ENCODE assay signal across 18 cellular contexts in the genomic region with DNA sequence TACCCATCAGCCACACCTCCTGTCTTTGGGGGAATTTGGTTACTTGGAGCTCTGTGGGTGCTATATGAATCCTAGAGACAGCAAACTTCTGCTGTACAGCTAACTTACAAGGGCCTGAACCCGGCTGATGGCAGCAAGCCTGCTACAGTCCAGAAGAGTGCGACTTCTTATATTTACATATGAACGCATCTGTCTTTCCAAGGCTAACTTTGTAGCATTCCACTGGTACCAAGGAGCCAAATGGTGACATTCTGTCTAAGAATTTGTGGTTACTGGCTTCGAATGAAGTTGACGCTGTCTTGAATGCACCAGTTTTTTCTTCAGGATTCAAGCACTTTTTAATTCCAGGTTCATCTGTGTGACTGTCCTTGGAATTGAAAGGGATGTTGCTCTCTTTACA. TPM values are rescaled to one million over a fixed set of nuclear protein-coding genes. Genes with fewer than 3 reads are reported as not detected.
DNase-seq lines count a peak whose midpoint lies in the region; ATAC-seq and TF ChIP-seq lines count a peak whose summit lies in the region.
"Had no signal": no experiment of that assay in that cellular context is flagged by ENCODE, and none has a peak within 500 bp of the region (broad histone marks: within the 10 kb centered on the region; RNA-seq: fewer than 3 reads in every experiment).

No MANE protein-coding gene starts in this region.

- H3K27me3 Mint-ChIP-seq in chondrocyte (ENCODE audit: low read depth) = no peaks in the 10 kb centered on the region
- no peaks in the 10 kb centered on the region for H3K27me3 Mint-ChIP-seq in natural killer cell (ENCODE audit: low read depth in 2 of 2)
- H3K27me3 Mint-ChIP-seq: activated CD4-positive, alpha-beta T cell treated with anti-CD3 and anti-CD28 coated beads for 36 hours; activated naive CD4-positive, alpha-beta T cell treated with anti-CD3 and anti-CD28 coated beads, Interleukin-2, amount 50 U/mL, for 24 hours had no signal

- H3K27ac Mint-ChIP-seq in chondrocyte (ENCODE audit: unreplicated experiment) (peak overlapping the region; percentile 91), natural killer cell (no peak overlapping the region)
- H3K27ac Mint-ChIP-seq: activated CD4-positive, alpha-beta T cell treated with anti-CD3 and anti-CD28 coated beads for 36 hours; activated naive CD4-positive, alpha-beta T cell treated with anti-CD3 and anti-CD28 coated beads, Interleukin-2, amount 50 U/mL, for 24 hours; T-helper 1 cell treated with Interleukin-12 subunit alpha and Interleukin-12 subunit beta and Interleukin-4 antibody, amounts not matched to agents 30 μg/mL and 1 μg/mL, for 36 hours had no signal

- ATAC-seq in natural killer cell = no peak
- ATAC-seq: activated CD4-positive, alpha-beta T cell treated with anti-CD3 and anti-CD28 coated beads for 36 hours had no signal

- H3K9me3 Mint-ChIP-seq in chondrocyte (ENCODE audit: low read depth) (peaks cover 6% of the 10 kb centered on the region), natural killer cell (no peaks in the 10 kb centered on the region)
- H3K9me3 Mint-ChIP-seq: activated naive CD4-positive, alpha-beta T cell treated with anti-CD3 and anti-CD28 coated beads, Interleukin-2, amount 50 U/mL, for 24 hours; T-helper 1 cell treated with Interleukin-12 subunit alpha and Interleukin-12 subunit beta and Interleukin-4 antibody, amounts not matched to agents 30 μg/mL and 1 μg/mL, for 36 hours had no signal

- DNase-seq in AG09309 (ENCODE audit: low read depth) (peak; percentile 80), LHCN-M2 (ENCODE audit: low read depth) (peak; percentile 85), chondrocyte (ENCODE audit: low spot score) (no peak), non-pigmented ciliary epithelial cell (ENCODE audit: low read depth) (peak; percentile 83), natural killer cell (no peak), GDM1 (lab: John Stamatoyannopoulos, UW) (no peak), HT-29 (ENCODE audit: low spot score) (no peak), iPS-NIHi7 (ENCODE audit: extremely low spot score) (no peak)
- DNase-seq: activated CD4-positive, alpha-beta T cell treated with anti-CD3 and anti-CD28 coated beads for 36 hours; DMS153; erythroblast; left ventricle myocardium inferior; NCI-H1092; NCI-H2171 had no signal

- intact Hi-C loops in natural killer cell (cut with micrococcal nuclease) = no loop called here

- H3K4me1 Mint-ChIP-seq in chondrocyte (ENCODE audit: low read depth) (peaks cover 74% of the 10 kb centered on the region), natural killer cell (peaks cover 0 to 17% of the 10 kb centered on the region in 2 donors)

- TF ChIP-seq CTCF in AG09309 (IDR thresholded peaks at IDR 0.05; ENCODE audit: control insufficient read depth, insufficient read depth, low read depth, low read length, missing control alignments) (no peak), chondrocyte (IDR thresholded peaks at IDR 0.05) (no peak), natural killer cell (IDR thresholded peaks at IDR 0.05) (no peak)

- peaks cover 23% of the 10 kb centered on the region for H3K36me3 Mint-ChIP-seq in chondrocyte (ENCODE audit: low read depth)
- H3K36me3 Mint-ChIP-seq in natural killer cell = peaks cover 7% of the 10 kb centered on the region

- H3K4me3 Mint-ChIP-seq in chondrocyte (ENCODE audit: unreplicated experiment) = peak overlapping the region; percentile 56
- H3K4me3 Mint-ChIP-seq in natural killer cell = no peak overlapping the region
- H3K4me3 Mint-ChIP-seq: activated CD4-positive, alpha-beta T cell treated with anti-CD3 and anti-CD28 coated beads for 36 hours; activated naive CD4-positive, alpha-beta T cell treated with anti-CD3 and anti-CD28 coated beads, Interleukin-2, amount 50 U/mL, for 24 hours; T-helper 1 cell treated with Interleukin-12 subunit alpha and Interleukin-12 subunit beta and Interleukin-4 antibody, amounts not matched to agents 30 μg/mL and 1 μg/mL, for 36 hours had no signal

- H3K4me3 ChIP-seq in AG09309 (ENCODE audit: control insufficient read depth, low read depth, low read length) = no peak overlapping the region; the same call in 1 of the 2 replicates
- H3K4me3 ChIP-seq: BLaER1 treated with 17β-estradiol and CSF1 and Interleukin-3, amounts not matched to agents 10 nM and 100 nM; HAP-1; left ventricle myocardium inferior had no signal

RNA-seq across cellular contexts. Expression of gene THUMPD2, which starts 42.5 kb away (rescaled TPM):
- total RNA-seq in LHCN-M2 (2014; rRNA removed) (10.5 and 14.0 TPM in 2 replicates), chondrocyte (7.7 to 13.1 TPM (median 8.2 TPM) in 3 replicates), natural killer cell (10 to 100 TPM; 12.7 to 17.8 (median 13.4) TPM)
- 5.6 TPM for polyA plus RNA-seq in LHCN-M2 (2012)
- 5.9 and 8.0 TPM in 2 replicates for total RNA-seq in HT-29 (2014; rRNA removed; shearing (Covaris generic))

Comparison
In these comparisons a context has a peak if more than half of its experiments do, and no peak if none do; other contexts are left out.
1. DNase-seq: peak in AG09309 (single experiment), LHCN-M2 (single experiment) and non-pigmented ciliary epithelial cell (single experiment); none in chondrocyte (single experiment), natural killer cell (single experiment), GDM1 (single experiment), HT-29 (single experiment) and iPS-NIHi7 (single experiment).